ENCODE assay signal across 1 cellular context in the genomic region with DNA sequence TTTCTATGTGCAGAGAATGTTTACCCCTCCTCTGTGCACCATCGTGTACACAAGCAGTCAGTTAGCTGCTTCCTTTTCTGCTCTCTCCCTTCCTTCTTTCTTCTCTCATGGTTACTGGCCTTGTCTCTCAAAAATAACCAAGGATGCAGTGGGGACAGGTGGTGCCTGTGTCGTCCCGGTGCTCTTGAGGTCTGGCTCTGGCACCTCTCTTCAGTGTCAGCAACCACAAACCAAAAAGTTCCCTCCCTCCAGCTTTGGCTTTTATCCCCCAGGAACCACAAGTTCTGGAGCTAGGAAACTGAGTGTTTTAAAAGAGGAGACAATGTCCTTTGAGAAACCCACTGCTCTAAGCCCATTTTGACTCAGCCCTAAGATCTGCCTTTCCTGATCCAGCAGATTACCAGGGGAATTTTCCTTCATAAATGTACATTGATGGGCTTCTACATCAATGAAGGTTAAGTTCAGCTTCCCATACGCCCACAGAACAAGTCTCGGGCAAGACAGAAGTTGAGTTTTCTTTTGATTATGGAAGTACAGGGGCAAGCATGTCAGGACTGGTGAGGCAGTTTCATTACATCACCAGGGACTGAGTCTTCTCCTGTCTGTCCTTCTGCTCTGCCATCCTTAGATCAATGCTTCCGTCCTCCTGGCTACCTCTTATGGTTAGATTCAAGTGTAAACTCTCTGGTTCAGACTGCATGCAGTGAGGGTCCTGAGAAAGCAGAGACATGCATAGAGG.
TF ChIP-seq lines count a peak whose summit lies in the region.

No MANE protein-coding gene starts in this region.

TF ChIP-seq in GM12878, 131 proteins besides CTCF, POLR2A, EP300 and RAD21 (continued from another document):
- TF ChIP-seq, protein P1, sequence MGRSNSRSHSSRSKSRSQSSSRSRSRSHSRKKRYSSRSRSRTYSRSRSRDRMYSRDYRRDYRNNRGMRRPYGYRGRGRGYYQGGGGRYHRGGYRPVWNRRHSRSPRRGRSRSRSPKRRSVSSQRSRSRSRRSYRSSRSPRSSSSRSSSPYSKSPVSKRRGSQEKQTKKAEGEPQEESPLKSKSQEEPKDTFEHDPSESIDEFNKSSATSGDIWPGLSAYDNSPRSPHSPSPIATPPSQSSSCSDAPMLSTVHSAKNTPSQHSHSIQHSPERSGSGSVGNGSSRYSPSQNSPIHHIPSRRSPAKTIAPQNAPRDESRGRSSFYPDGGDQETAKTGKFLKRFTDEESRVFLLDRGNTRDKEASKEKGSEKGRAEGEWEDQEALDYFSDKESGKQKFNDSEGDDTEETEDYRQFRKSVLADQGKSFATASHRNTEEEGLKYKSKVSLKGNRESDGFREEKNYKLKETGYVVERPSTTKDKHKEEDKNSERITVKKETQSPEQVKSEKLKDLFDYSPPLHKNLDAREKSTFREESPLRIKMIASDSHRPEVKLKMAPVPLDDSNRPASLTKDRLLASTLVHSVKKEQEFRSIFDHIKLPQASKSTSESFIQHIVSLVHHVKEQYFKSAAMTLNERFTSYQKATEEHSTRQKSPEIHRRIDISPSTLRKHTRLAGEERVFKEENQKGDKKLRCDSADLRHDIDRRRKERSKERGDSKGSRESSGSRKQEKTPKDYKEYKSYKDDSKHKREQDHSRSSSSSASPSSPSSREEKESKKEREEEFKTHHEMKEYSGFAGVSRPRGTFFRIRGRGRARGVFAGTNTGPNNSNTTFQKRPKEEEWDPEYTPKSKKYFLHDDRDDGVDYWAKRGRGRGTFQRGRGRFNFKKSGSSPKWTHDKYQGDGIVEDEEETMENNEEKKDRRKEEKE (IDR thresholded peaks at IDR 0.05) = no peak
- TF ChIP-seq EED (IDR thresholded peaks at IDR 0.05; ENCODE audit: low read depth) = peak; percentile 37
